Comparison of ENCODE assay signal across 27 cellular contexts in genomic region chr5:149957855-149958254, GRCh38. TPM values are rescaled to one million over a fixed set of nuclear protein-coding genes. Genes with fewer than 3 reads are reported as not detected.
DNase-seq lines count a peak whose midpoint lies in the region; ATAC-seq and TF ChIP-seq lines count a peak whose summit lies in the region.
"Had no signal": no experiment of that assay in that cellular context is flagged by ENCODE, and none has a peak within 500 bp of the region (broad histone marks: within the 10 kb centered on the region; RNA-seq: fewer than 3 reads in every experiment).

No MANE protein-coding gene starts in this region.

- H3K4me2 ChIP-seq in mesenchymal stem cell (ENCODE audit: low read length, poor library complexity, severe bottlenecking) = no peak overlapping the region

- no peaks in the 10 kb centered on the region for H3K9me3 ChIP-seq in mesenchymal stem cell (ENCODE audit: control insufficient read depth, low read length)
- no peaks in the 10 kb centered on the region for H3K9me3 ChIP-seq in right atrium auricular region
- H3K9me3 ChIP-seq: spleen, uterus had no signal

- H3K4me1 ChIP-seq in mesenchymal stem cell (ENCODE audit: control insufficient read depth, insufficient read depth, low read depth, low read length) = peaks cover 19% of the 10 kb centered on the region
- H3K4me1 ChIP-seq in right atrium auricular region = peaks cover 0 to 19% of the 10 kb centered on the region in 2 donors
- H3K4me1 ChIP-seq: uterus had no signal

- peak overlapping the region in 1 of 2 experiments; percentile 21 for H2BK12ac ChIP-seq in mesenchymal stem cell (ENCODE audit: low read length in 2 of 2)

- H3K14ac ChIP-seq in mesenchymal stem cell (ENCODE audit: low read length in 2 of 2) = no peak overlapping the region

- TF ChIP-seq CTCF in VCaP (conservative IDR thresholded peaks at IDR 0.05) (no peak), right atrium auricular region (IDR thresholded peaks at IDR 0.05) (no peak)

- H2AFZ ChIP-seq in mesenchymal stem cell (ENCODE audit: low read depth, low read length) = no peak overlapping the region

- H2BK120ac ChIP-seq in mesenchymal stem cell (ENCODE audit: low read depth, low read length) = no peak overlapping the region

- peaks cover 11% of the 10 kb centered on the region for H3K79me1 ChIP-seq in mesenchymal stem cell (replicated peaks; ENCODE audit: low read length, poor library complexity, severe bottlenecking)

- H3K27me3 ChIP-seq in mesenchymal stem cell (ENCODE audit: control insufficient read depth in 1 of 2, insufficient read depth in 1 of 2, low read length in 2 of 2) = peaks cover 0 to 4% of the 10 kb centered on the region in 2 experiments
- no peaks in the 10 kb centered on the region for H3K27me3 ChIP-seq in right atrium auricular region
- H3K27me3 ChIP-seq: spleen, uterus had no signal

- peak overlapping the region; percentile 54 for H3K27ac ChIP-seq in VCaP
- peak overlapping the region; percentile 65 for H3K27ac ChIP-seq in mesenchymal stem cell (ENCODE audit: low read length, poor library complexity, severe bottlenecking)
- no peak overlapping the region for H3K27ac ChIP-seq in right atrium auricular region
- H3K27ac ChIP-seq: C4-2B, spleen, uterus had no signal

- ATAC-seq in HG02981 (IDR thresholded peaks at IDR 0.05; ENCODE audit: unreplicated experiment) (no peak), HG03095 (IDR thresholded peaks at IDR 0.05; ENCODE audit: unreplicated experiment) (no peak)
- ATAC-seq: stimulated activated memory B cell treated with anti-CD40 and anti-IgM and Interleukin-4, amounts not matched to agents 10 μg/mL and 1 μg/mL and 100 μg/mL, for 72 hours had no signal

- no peak overlapping the region for H2AK5ac ChIP-seq in mesenchymal stem cell (ENCODE audit: low read length, severe bottlenecking)

- H3K36me3 ChIP-seq in mesenchymal stem cell (ENCODE audit: control insufficient read depth in 1 of 2, insufficient read depth in 2 of 2, low read depth in 1 of 2, low read length in 2 of 2) (no peaks in the 10 kb centered on the region), right atrium auricular region (no peaks in the 10 kb centered on the region)
- H3K36me3 ChIP-seq: spleen, uterus had no signal

- DNase-seq in Daoy (ENCODE audit: low read depth) (peak; percentile 26), HT-29 (ENCODE audit: low spot score) (peak; percentile 31), mesenchymal stem cell (no peak), right atrium auricular region (ENCODE audit: low spot score) (no peak), NCI-H1417 treated with DMSO at 0.1 percent for 48 hours (lab: John Stamatoyannopoulos, UW) (no peak)
- DNase-seq: activated CD4-positive, alpha-beta T cell treated with anti-CD3 and anti-CD28 coated beads for 1 hour; activated effector memory CD4-positive, alpha-beta T cell treated with anti-CD3 and anti-CD28 coated beads, Interleukin-2, amount 50 U/mL, for 16 hours; activated naive CD8-positive, alpha-beta T cell treated with anti-CD3 and anti-CD28 coated beads, Interleukin-2, amount 10 ng/mL, durations not matched to agents 7 days and 5 days; glutamatergic neuron; mesendoderm; naive B cell; NCI-H187 treated with DMSO at 0.1 percent for 48 hours; NCI-H2227 treated with DMSO at 0.1 percent for 48 hours; NCI-H774; SHP77 treated with DMSO at 0.1 percent for 48 hours; spleen; stimulated activated CD4-positive, alpha-beta T cell treated with anti-CD3 and anti-CD28 coated beads, Interleukin-2, amount 100 ng/mL, for 48 hours; SW 1271; T1000; uterus had no signal

- H2BK15ac ChIP-seq in mesenchymal stem cell (ENCODE audit: low read depth, poor library complexity, severe bottlenecking) = no peak overlapping the region

- no peak overlapping the region for H3K4me3 ChIP-seq in mesenchymal stem cell (ENCODE audit: insufficient read depth in 1 of 2, low read depth in 1 of 2, low read length in 2 of 2)
- H3K4me3 ChIP-seq in right atrium auricular region = no peak overlapping the region
- H3K4me3 ChIP-seq: spleen, uterus had no signal

- no peak overlapping the region for H2BK5ac ChIP-seq in mesenchymal stem cell (ENCODE audit: low read depth, low read length, poor library complexity, severe bottlenecking)

- no peak overlapping the region for H4K91ac ChIP-seq in mesenchymal stem cell (ENCODE audit: low read length)

- H3K4ac ChIP-seq in mesenchymal stem cell (ENCODE audit: low read depth in 1 of 2, low read length in 2 of 2) = no peak overlapping the region

- no peak overlapping the region for H3K23ac ChIP-seq in mesenchymal stem cell (ENCODE audit: low read length in 2 of 2)

- H3K9ac ChIP-seq in mesenchymal stem cell (ENCODE audit: low read length) = no peak overlapping the region

- no peak overlapping the region for H4K8ac ChIP-seq in mesenchymal stem cell (ENCODE audit: low read length)

- WGBS in mesenchymal stem cell = 90% methylated on average over 4 of the region's 4 CpGs

- H3K18ac ChIP-seq in mesenchymal stem cell (ENCODE audit: low read depth in 1 of 2, low read length in 2 of 2) = no peak overlapping the region

RNA-seq across cellular contexts. Expression of gene SLC26A2, which starts 2.7 kb away (rescaled TPM):
- 9.3 and 11.1 TPM in 2 replicates for total RNA-seq in Daoy (2014; rRNA removed; shearing (Covaris generic))
- 0.91 and 0.94 TPM in 2 replicates for total RNA-seq in HT-29 (2014; rRNA removed; shearing (Covaris generic))
- 11.6 TPM for polyA plus RNA-seq in mesenchymal stem cell (2013, experiment 1 of 2)
- polyA plus RNA-seq in mesenchymal stem cell (2013, experiment 2 of 2) = 11.9 TPM
- 10 to 100 TPM in 1 of 2 donors, 1 to 10 TPM in 1; 7.2 to 12.0 TPM for total RNA-seq in right atrium auricular region

RNA-seq across cellular contexts. Expression of gene PDE6A, which starts 13.3 kb away (rescaled TPM):
- total RNA-seq in Daoy (2014; rRNA removed; shearing (Covaris generic)) = not detected in 2 replicates
- not detected in 2 replicates for total RNA-seq in HT-29 (2014; rRNA removed; shearing (Covaris generic))
- polyA plus RNA-seq in mesenchymal stem cell (2013, experiment 1 of 2) = 0.01 TPM
- 0.03 TPM for polyA plus RNA-seq in mesenchymal stem cell (2013, experiment 2 of 2)
- under 1 TPM in 1 of 2 donors, not detected in 1; 0.08 TPM for total RNA-seq in right atrium auricular region
- total RNA-seq: activated naive CD8-positive, alpha-beta T cell treated with anti-CD3 and anti-CD28 coated beads, Interleukin-2, amount 10 ng/mL, durations not matched to agents 7 days and 5 days; endothelial cell of umbilical vein; OCI-LY7; spleen had no signal
- polyA plus RNA-seq: endothelial cell of umbilical vein, spleen had no signal

RNA-seq across cellular contexts. Expression of gene TIGD6, which starts 42.6 kb away (rescaled TPM):
- 1.7 and 4.3 TPM in 2 replicates for total RNA-seq in Daoy (2014; rRNA removed; shearing (Covaris generic))
- total RNA-seq in HT-29 (2014; rRNA removed; shearing (Covaris generic)) = 2.8 and 3.1 TPM in 2 replicates
- 6.8 TPM for polyA plus RNA-seq in mesenchymal stem cell (2013, experiment 1 of 2)
- polyA plus RNA-seq in mesenchymal stem cell (2013, experiment 2 of 2) = 7.4 TPM
- total RNA-seq in right atrium auricular region = 1 to 10 TPM; 1.6 to 2.3 TPM

RNA-seq across cellular contexts. Expression of gene HMGXB3, which starts 42.7 kb away (rescaled TPM):
- 33.2 and 35.6 TPM in 2 replicates for total RNA-seq in Daoy (2014; rRNA removed; shearing (Covaris generic))
- total RNA-seq in HT-29 (2014; rRNA removed; shearing (Covaris generic)) = 49.0 and 53.6 TPM in 2 replicates
- polyA plus RNA-seq in mesenchymal stem cell (2013, experiment 1 of 2) = 21.5 TPM
- polyA plus RNA-seq in mesenchymal stem cell (2013, experiment 2 of 2) = 20.1 TPM
- total RNA-seq in right atrium auricular region = 10 to 100 TPM; 18.4 to 21.1 TPM

Comparison
In these comparisons a context has a peak if more than half of its experiments do, and no peak if none do; other contexts are left out.
1. DNase-seq: peak in Daoy (single experiment) and HT-29 (single experiment); none in mesenchymal stem cell (single experiment), right atrium auricular region (single experiment) and NCI-H1417 treated with DMSO at 0.1 percent for 48 hours (single experiment).
2. H3K27ac ChIP-seq: peak in VCaP (single experiment) and mesenchymal stem cell (single experiment); none in right atrium auricular region (0 of 2).